Comparison of ENCODE assay signal across 13 cellular contexts in genomic region chr3:128094295-128095151, GRCh38. TPM values are rescaled to one million over a fixed set of nuclear protein-coding genes. Genes with fewer than 3 reads are reported as not detected.
DNase-seq lines count a peak whose midpoint lies in the region; ATAC-seq and TF ChIP-seq lines count a peak whose summit lies in the region.
"Had no signal": no experiment of that assay in that cellular context is flagged by ENCODE, and none has a peak within 500 bp of the region (broad histone marks: within the 10 kb centered on the region; RNA-seq: fewer than 3 reads in every experiment).

No MANE protein-coding gene starts in this region.

- H3K4me2 ChIP-seq in mammary epithelial cell (ENCODE audit: insufficient read depth, low read depth, low read length) (peak overlapping the region; percentile 27), parathyroid adenoma (ENCODE audit: low read length) (no peak overlapping the region)
- H3K4me2 ChIP-seq: smooth muscle cell had no signal

- intact Hi-C loops in mammary epithelial cell (cut with micrococcal nuclease): loop anchor here (1.0 to 5.0 kb wide), 5 partner anchors 39 to 514 kb away; no protein-coding TSS in a partner anchor

- H3K4me1 ChIP-seq in NT2/D1 (ENCODE audit: insufficient read depth, insufficient read length) (peaks cover 15% of the 10 kb centered on the region), mammary epithelial cell (ENCODE audit: insufficient read depth, low read length) (peaks cover 21% of the 10 kb centered on the region), parathyroid adenoma (peaks cover 8% of the 10 kb centered on the region)
- H3K4me1 ChIP-seq: upper lobe of right lung had no signal

- H3K27ac ChIP-seq in mammary epithelial cell (ENCODE audit: insufficient read depth, low read depth, low read length) (no peak overlapping the region), parathyroid adenoma (peak overlapping the region; percentile 0)
- H3K27ac ChIP-seq: upper lobe of right lung had no signal

- H3K79me2 ChIP-seq in mammary epithelial cell (ENCODE audit: insufficient read depth, low read length) (peaks cover 28% of the 10 kb centered on the region), parathyroid adenoma (peaks cover 2% of the 10 kb centered on the region)

- dilution Hi-C loops in mammary epithelial cell (cut with HindIII; ENCODE audit: low sequenced_read_pairs): loop anchor here (10.0 kb wide), 1 partner anchor 480 kb away; no protein-coding TSS in a partner anchor

- no peaks in the 10 kb centered on the region for H3K27me3 Mint-ChIP-seq in activated T-cell treated with anti-CD3 and anti-CD28 coated beads, Interleukin-2, amount 50 U/mL, for 72 hours (ENCODE audit: low read depth)

- H3K27me3 ChIP-seq in NT2/D1 (ENCODE audit: insufficient read depth, insufficient read length) (no peaks in the 10 kb centered on the region), mammary epithelial cell (ENCODE audit: insufficient read depth, low read length) (no peaks in the 10 kb centered on the region), parathyroid adenoma (ENCODE audit: control insufficient read depth, insufficient read depth, low read length) (no peaks in the 10 kb centered on the region)
- H3K27me3 ChIP-seq: MG63, upper lobe of right lung had no signal

- peak overlapping the region; percentile 5 for H3K9ac ChIP-seq in NT2/D1 (ENCODE audit: insufficient read length, low read depth)
- H3K9ac ChIP-seq in mammary epithelial cell (ENCODE audit: insufficient read depth, low read length): peak overlapping the region; percentile 32
- H3K9ac ChIP-seq in parathyroid adenoma: no peak overlapping the region

- H3K36me3 ChIP-seq in NT2/D1 (ENCODE audit: insufficient read depth, insufficient read length, low read length) (peaks cover 89% of the 10 kb centered on the region), mammary epithelial cell (ENCODE audit: insufficient read depth, low read length) (peaks cover 8% of the 10 kb centered on the region), parathyroid adenoma (ENCODE audit: control insufficient read depth, insufficient read depth, low read length) (no peaks in the 10 kb centered on the region)

- no TSS peak for BruUV-seq in mammary epithelial cell (replicated peaks; lab: Mats Ljungman, UMichigan)

- TF ChIP-seq CTCF in mammary epithelial cell (conservative IDR thresholded peaks at IDR 0.05 in 1 of 2, IDR thresholded peaks at IDR 0.05 in 1 of 2; ENCODE audit: extremely low read depth in 1 of 2, insufficient read depth in 1 of 2, low read depth in 1 of 2, low read length in 2 of 2) (no peak), parathyroid adenoma (IDR thresholded peaks at IDR 0.05) (no peak)

- DNase-seq in activated T-cell treated with anti-CD3 and anti-CD28 coated beads, Interleukin-2, amount 50 U/mL, for 72 hours: no peak
- DNase-seq in activated T-cell treated with anti-CD3 and anti-CD28 coated beads for 4 hours: no peak
- DNase-seq in NT2/D1 (ENCODE audit: low read depth, low spot score): no peak
- no peak for DNase-seq in mammary epithelial cell
- DNase-seq in DMS 273 (lab: John Stamatoyannopoulos, UW; ENCODE audit: unreplicated experiment): no peak
- DNase-seq in NCI-H1436 (lab: John Stamatoyannopoulos, UW): no peak
- no peak for DNase-seq in DMS79 (lab: John Stamatoyannopoulos, UW)
- DNase-seq: NCI-H2227 treated with DMSO at 0.1 percent for 48 hours had no signal

- WGBS in mammary epithelial cell (ENCODE audit: low coverage, missing lambda C conversion rate): 58% methylated on average over 12 of the region's 13 CpGs

- H3K27ac Mint-ChIP-seq in activated T-cell treated with anti-CD3 and anti-CD28 coated beads, Interleukin-2, amount 50 U/mL, for 72 hours: peak overlapping the region; percentile 33

- H3K9me3 Mint-ChIP-seq in activated T-cell treated with anti-CD3 and anti-CD28 coated beads, Interleukin-2, amount 50 U/mL, for 72 hours: no peaks in the 10 kb centered on the region
- H3K9me3 Mint-ChIP-seq: neural crest cell had no signal

- H3K9me3 ChIP-seq in NT2/D1 (ENCODE audit: insufficient read depth, low read length) (no peaks in the 10 kb centered on the region), mammary epithelial cell (replicated peaks; ENCODE audit: insufficient read depth, low read length) (no peaks in the 10 kb centered on the region), parathyroid adenoma (ENCODE audit: control insufficient read depth, low read length) (no peaks in the 10 kb centered on the region)
- H3K9me3 ChIP-seq: MG63, upper lobe of right lung had no signal

- H3K4me3 ChIP-seq in NT2/D1 (ENCODE audit: insufficient read length, low read depth) (no peak overlapping the region), mammary epithelial cell (replicated peaks in 1 of 3; ENCODE audit: insufficient read depth in 1 of 3, low read depth in 2 of 3, low read length in 3 of 3) (no peak overlapping the region), parathyroid adenoma (ENCODE audit: low read depth, low read length) (no peak overlapping the region)
- H3K4me3 ChIP-seq: MG63, smooth muscle cell, upper lobe of right lung had no signal

- H3K4me1 Mint-ChIP-seq in activated T-cell treated with anti-CD3 and anti-CD28 coated beads, Interleukin-2, amount 50 U/mL, for 72 hours (ENCODE audit: low read depth): peaks cover 6% of the 10 kb centered on the region
- H3K4me1 Mint-ChIP-seq: neural crest cell had no signal

- CTCF ChIA-PET in mammary epithelial cell (lab: Charles Lee; ENCODE audit: low non-redundant PET): interaction anchor here (0.5 to 1.1 kb wide), 4 partner anchors 39 to 237 kb away, joined by 3 to 5 read pairs (median 4); no protein-coding TSS in a partner anchor

- in situ Hi-C loops in mammary epithelial cell (cut with MboI; ENCODE audit: low sequenced_read_pairs in 2 of 2): loop anchor here (10.0 kb wide), 1 partner anchor 490 kb away; no protein-coding TSS in a partner anchor

- H2AFZ ChIP-seq in mammary epithelial cell (ENCODE audit: low read depth, low read length) (no peak overlapping the region), parathyroid adenoma (no peak overlapping the region)

- H3K36me3 Mint-ChIP-seq in activated T-cell treated with anti-CD3 and anti-CD28 coated beads, Interleukin-2, amount 50 U/mL, for 72 hours (ENCODE audit: insufficient read depth in 2 of 2): peaks cover 3 to 19% of the 10 kb centered on the region in 2 donors

- ATAC-seq in activated T-cell treated with anti-CD3 and anti-CD28 coated beads, Interleukin-2, amount 50 U/mL, for 72 hours (replicated peaks in 1 of 2): peak; percentile 41 to 63

- H3K4me3 Mint-ChIP-seq in activated T-cell treated with anti-CD3 and anti-CD28 coated beads, Interleukin-2, amount 50 U/mL, for 72 hours: no peak overlapping the region
- H3K4me3 Mint-ChIP-seq: neural crest cell had no signal

- no peaks in the 10 kb centered on the region for H4K20me1 ChIP-seq in mammary epithelial cell (ENCODE audit: insufficient read depth, low read length)

RNA-seq across cellular contexts. Expression of gene RUVBL1, which starts 29.1 kb away (rescaled TPM):
- total RNA-seq in activated T-cell treated with anti-CD3 and anti-CD28 coated beads, Interleukin-2, amount 50 U/mL, for 72 hours: 10 to 100 TPM; 39.7 to 50.4 TPM
- 10 to 100 TPM; 53.7 to 78.8 TPM for total RNA-seq in mammary epithelial cell
- 106 TPM for polyA plus RNA-seq in mammary epithelial cell
- 84.5 TPM for polyA minus RNA-seq in mammary epithelial cell

RNA-seq across cellular contexts. Expression of gene SEC61A1, which starts 42.3 kb away (rescaled TPM):
- total RNA-seq in activated T-cell treated with anti-CD3 and anti-CD28 coated beads, Interleukin-2, amount 50 U/mL, for 72 hours: 100 to 1,000 TPM; 152 to 188 TPM
- total RNA-seq in mammary epithelial cell: 100 to 1,000 TPM; 291 to 353 TPM
- polyA plus RNA-seq in mammary epithelial cell: 230 TPM
- 378 TPM for polyA minus RNA-seq in mammary epithelial cell

RNA-seq across cellular contexts. Expression of gene EEFSEC, which starts 58.8 kb away (rescaled TPM):
- 10 to 100 TPM; 15.7 to 17.2 TPM for total RNA-seq in activated T-cell treated with anti-CD3 and anti-CD28 coated beads, Interleukin-2, amount 50 U/mL, for 72 hours
- 10 to 100 TPM in 1 of 2 donors, 1 to 10 TPM in 1; 7.0 to 15.9 TPM for total RNA-seq in mammary epithelial cell
- 13.8 TPM for polyA plus RNA-seq in mammary epithelial cell
- 13.5 TPM for polyA minus RNA-seq in mammary epithelial cell
